Comparison of ENCODE assay signal across 8 cellular contexts in the genomic region with DNA sequence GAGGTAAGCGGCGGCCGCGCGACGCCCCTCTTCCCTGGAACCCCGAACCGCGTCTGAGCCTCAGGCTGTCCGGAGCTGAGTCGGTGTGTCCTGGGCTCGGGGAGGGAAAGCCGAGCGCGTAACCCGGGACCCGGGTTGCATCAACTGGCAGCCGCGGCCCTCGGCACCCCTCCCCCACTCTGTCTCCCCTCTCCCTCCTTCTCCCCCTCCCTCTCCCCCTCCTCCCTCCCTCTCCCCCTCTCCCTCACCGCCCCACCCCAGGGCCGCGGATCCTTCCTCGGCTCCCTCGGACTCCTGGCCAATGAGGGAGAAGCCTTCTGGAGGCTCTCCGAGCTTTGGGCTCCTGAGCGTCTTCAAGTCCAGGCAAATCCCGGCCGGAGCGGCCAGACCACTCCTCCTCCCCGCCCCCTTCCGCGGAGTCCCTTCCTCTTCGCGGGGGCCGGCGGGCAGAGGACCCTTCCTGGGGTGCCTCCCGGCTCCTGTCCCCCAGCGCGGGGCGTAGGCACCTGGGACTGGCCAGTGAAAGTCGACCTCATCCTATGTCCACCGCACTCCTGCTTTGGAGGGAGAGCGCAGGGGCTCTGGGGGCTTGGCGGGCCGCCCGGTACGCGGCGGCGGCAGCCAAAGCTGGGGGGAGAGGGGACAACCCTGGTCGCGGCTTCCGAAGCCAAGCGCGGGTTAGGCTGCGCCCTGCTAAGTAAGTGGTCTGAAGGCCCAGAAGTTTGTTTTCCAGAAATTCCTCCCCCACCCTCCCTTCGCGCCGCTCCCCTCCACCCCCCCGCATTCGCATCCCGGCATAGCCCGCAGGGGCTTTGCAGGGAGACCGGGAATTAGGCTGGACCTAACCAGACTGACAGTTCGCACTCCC. TPM values are rescaled to one million over a fixed set of nuclear protein-coding genes. Genes with fewer than 3 reads are reported as not detected.
DNase-seq lines count a peak whose midpoint lies in the region; ATAC-seq, FAIRE-seq and TF ChIP-seq lines count a peak whose summit lies in the region.

No MANE protein-coding gene starts in this region.

- peaks cover 34% of the 10 kb centered on the region for H4K20me1 ChIP-seq in K562 (replicated peaks; ENCODE audit: control insufficient read depth, insufficient read depth, low read length)

- FAIRE-seq in K562 (lab: Jason Lieb, UNC): no peak

- peak overlapping the region; percentile 93 to 95 for H3K9ac ChIP-seq in K562 (ENCODE audit: insufficient read depth in 1 of 2, low read depth in 2 of 2, low read length in 2 of 2)

- in situ Hi-C loops in K562 (cut with MboI): no loop called here

- peak overlapping the region; percentile 46 for H2AFZ ChIP-seq in K562 (ENCODE audit: low read depth, low read length)

- intact Hi-C loops in K562 (cut with micrococcal nuclease): loop anchor here (1.0 to 5.0 kb wide), 2 partner anchors 11 to 67 kb away; partner anchors contain the start of gene MED18

- H3K36me3 ChIP-seq in K562 (ENCODE audit: control insufficient read depth, insufficient read depth, low read length) (peaks cover 8% of the 10 kb centered on the region; the same call in 2 of the 3 replicates), iPS DF 6.9 (ENCODE audit: control insufficient read depth, insufficient read depth, low read length) (no peaks in the 10 kb centered on the region)

- H3K4me1 ChIP-seq in K562 (replicated peaks in 1 of 2; ENCODE audit: control insufficient read depth in 2 of 2, insufficient read depth in 2 of 2, low read length in 2 of 2): peaks cover 58 to 64% of the 10 kb centered on the region in 2 experiments
- H3K4me1 ChIP-seq in iPS DF 6.9 (ENCODE audit: control insufficient read depth, insufficient read depth, low read length): peaks cover 2% of the 10 kb centered on the region; the same call in 1 of the 2 replicates

- no peak for TF ChIP-seq CTCF in K562 (IDR thresholded peaks at IDR 0.05 in 2 of 3, conservative IDR thresholded peaks at IDR 0.05 in 1 of 3; ENCODE audit: insufficient read depth in 2 of 3, low read depth in 1 of 3, low read length in 3 of 3)

- BruUV-seq in K562 (replicated peaks; lab: Mats Ljungman, UMichigan): no TSS peak

- peak; percentile 2 for ATAC-seq in HG02938 (IDR thresholded peaks at IDR 0.05; ENCODE audit: unreplicated experiment)
- peak; percentile 31 for ATAC-seq in K562
- no peak for ATAC-seq in HG03342 (IDR thresholded peaks at IDR 0.05; ENCODE audit: unreplicated experiment)

- TF ChIP-seq EP300 in K562 (IDR thresholded peaks at IDR 0.05; ENCODE audit: low read length): no peak

- DNase-seq in COR-L47 (lab: John Stamatoyannopoulos, UW): peak; percentile 27
- peak; percentile 40 for DNase-seq in RPMI8226
- DNase-seq in K562 (ENCODE audit: extremely low read depth in 1 of 4, low spot score in 3 of 4): peak; percentile 52 to 83 (median 78)
- DNase-seq in iPS DF 6.9 (ENCODE audit: low read depth, low spot score): peak; percentile 70
- peak; percentile 28 for DNase-seq in putamen (ENCODE audit: low spot score)
- DNase-seq in NCI-H1694 treated with DMSO at 0.1 percent for 48 hours (lab: John Stamatoyannopoulos, UW): no peak

- peaks cover 58% of the 10 kb centered on the region for H3K79me2 ChIP-seq in K562 (ENCODE audit: control insufficient read depth, insufficient read depth, low read length)

- no peak for TF ChIP-seq RAD21 in K562 (CRISPR knock-in tag; conservative IDR thresholded peaks at IDR 0.05 in 1 of 2, IDR thresholded peaks at IDR 0.05 in 1 of 2)

- H3K4me3 ChIP-seq in K562 (peak overlapping the region; percentile 96), iPS DF 6.9 (ENCODE audit: low read length) (peak overlapping the region; percentile 97)

- H3K27me3 ChIP-seq in K562 (ENCODE audit: control insufficient read depth in 2 of 2, insufficient read depth in 2 of 2, low read length in 2 of 2) (no peaks in the 10 kb centered on the region), iPS DF 6.9 (ENCODE audit: control insufficient read depth, insufficient read depth, low read length) (no peaks in the 10 kb centered on the region)

- POLR2A ChIA-PET in K562 (lab: Yijun Ruan, JAX): interaction anchor here (0.6 to 22.0 kb wide), 33 partner anchors 14 to 1108 kb away, joined by 3 to 547 read pairs (median 4); partner anchors contain the start of genes ATP5IF1, MED18, PHACTR4 and RNU11

- H3K9me3 ChIP-seq in K562 (replicated peaks; ENCODE audit: control insufficient read depth, insufficient read depth, low read depth, low read length): no peaks in the 10 kb centered on the region
- no peaks in the 10 kb centered on the region for H3K9me3 ChIP-seq in iPS DF 6.9 (ENCODE audit: control insufficient read depth, insufficient read depth, low read length)

- CTCF ChIA-PET in K562 (lab: Yijun Ruan, JAX; ENCODE audit: low intra/inter-chr PET ratio): interaction anchor here (1.3 kb wide), 1 partner anchor 211 kb away, joined by 3 read pairs; no protein-coding TSS in a partner anchor

- peak overlapping the region; percentile 82 for H3K4me2 ChIP-seq in K562 (ENCODE audit: insufficient read depth, low read length)

- H3K27ac ChIP-seq in K562 (ENCODE audit: extremely low read depth, low read depth, low read length) (peak overlapping the region; percentile 84), iPS DF 6.9 (ENCODE audit: low read length) (no peak overlapping the region)

- no peak for TF ChIP-seq POLR2A in K562 (conservative IDR thresholded peaks at IDR 0.05)

- no peaks in the 10 kb centered on the region for H3K9me1 ChIP-seq in K562 (ENCODE audit: control insufficient read depth, insufficient read depth, low read length)

- 1% methylated on average over 50 of the region's 66 CpGs for WGBS in K562 (ENCODE audit: insufficient coverage, low coverage, missing lambda C conversion rate)
- no CpG with 5 or more reads among the region's 66 CpGs for WGBS in iPS DF 6.9 (ENCODE audit: insufficient coverage, insufficient read length)

TF ChIP-seq in K562, 482 proteins besides CTCF, POLR2A, EP300 and RAD21 (continues in another document):
- no peak for TF ChIP-seq ZNF12 (CRISPR knock-in tag; IDR thresholded peaks at IDR 0.05)
- peak; percentile 94 for TF ChIP-seq ZNF444 (CRISPR knock-in tag; IDR thresholded peaks at IDR 0.05)

RNA-seq across cellular contexts. Expression of gene SESN2, which starts 0.9 kb away (rescaled TPM):
- 14.6 and 34.6 TPM in 2 replicates for total RNA-seq in K562 (2011; cell fraction: chromatin; rRNA removed; ENCODE audit: low replicate concordance)
- total RNA-seq in K562 (2011; cell fraction: nucleolus; rRNA removed): 26.1 and 26.2 TPM in 2 replicates
- total RNA-seq in K562 (2011; cell fraction: nucleoplasm; rRNA removed): 23.4 and 26.2 TPM in 2 replicates
- total RNA-seq in K562 (2014; rRNA removed): 54.4 and 55.3 TPM in 2 replicates
- 16.8 and 16.9 TPM in 2 replicates for total RNA-seq in K562 (2014; rRNA removed; fragmentation: Illumina TruSeq; extraction: Trizol)
- total RNA-seq in K562 (2015; rRNA removed; fragmentation: Illumina TruSeq; extraction: Trizol): 9.4 and 10.0 TPM in 2 replicates
- total RNA-seq in K562 (2021): 61.1 and 71.3 TPM in 2 replicates
- 15.4 and 34.4 TPM in 2 replicates for polyA plus RNA-seq in K562 (2011; rRNA removed)
- 28.3 and 29.9 TPM in 2 replicates for polyA plus RNA-seq in K562 (2011; cell fraction: cytosol; rRNA removed)
- 26.7 and 31.1 TPM in 2 replicates for polyA plus RNA-seq in K562 (2011; cell fraction: nucleus; rRNA removed)
- 24.3 and 118 TPM in 2 replicates for polyA plus RNA-seq in K562 (2012)
- polyA plus RNA-seq in K562 (2014; fragmentation: Illumina TruSeq; extraction: Trizol): 47.6 and 61.0 TPM in 2 replicates
- polyA plus RNA-seq in K562 (2014; fragmentation: Nextera tagmentation; extraction: Ambion mirVana): 1 to 10 TPM; 3.7 to 5.4 TPM
- 40.8 and 47.3 TPM in 2 replicates for polyA plus RNA-seq in K562 (2014; rRNA removed)
- 13.4 and 14.9 TPM in 2 replicates for polyA minus RNA-seq in K562 (2011; rRNA and poly(A)+ RNA removed)
- polyA minus RNA-seq in K562 (2011; cell fraction: cytosol; rRNA and poly(A)+ RNA removed): 15.4 and 28.6 TPM in 2 replicates
- polyA minus RNA-seq in K562 (2011; cell fraction: nucleus; rRNA and poly(A)+ RNA removed): 6.6 and 11.0 TPM in 2 replicates

RNA-seq across cellular contexts. Expression of gene ATP5IF1, which starts 24.2 kb away (rescaled TPM):
- 48.2 and 59.7 TPM in 2 replicates for total RNA-seq in K562 (2011; cell fraction: chromatin; rRNA removed; ENCODE audit: low replicate concordance)
- total RNA-seq in K562 (2011; cell fraction: nucleolus; rRNA removed): 75.0 and 82.2 TPM in 2 replicates
- 110 and 124 TPM in 2 replicates for total RNA-seq in K562 (2011; cell fraction: nucleoplasm; rRNA removed)
- total RNA-seq in K562 (2014; rRNA removed) (1,281 and 1,288 TPM in 2 replicates), K562 (2014; rRNA removed; fragmentation: Illumina TruSeq; extraction: Trizol) (303 and 353 TPM in 2 replicates), K562 (2015; rRNA removed; fragmentation: Illumina TruSeq; extraction: Trizol) (425 and 445 TPM in 2 replicates), K562 (2021) (380 and 403 TPM in 2 replicates)
- polyA plus RNA-seq in K562 (2011; rRNA removed) (343 and 388 TPM in 2 replicates), K562 (2014; fragmentation: Illumina TruSeq; extraction: Trizol) (338 and 607 TPM in 2 replicates), K562 (2014; fragmentation: Nextera tagmentation; extraction: Ambion mirVana) (100 to 1,000 TPM; 292 to 545 TPM), K562 (2014; rRNA removed) (1,422 and 1,500 TPM in 2 replicates)
- polyA plus RNA-seq in K562 (2011; cell fraction: cytosol; rRNA removed): 299 and 407 TPM in 2 replicates
- polyA plus RNA-seq in K562 (2011; cell fraction: nucleus; rRNA removed): 273 and 321 TPM in 2 replicates
- polyA plus RNA-seq in K562 (2012): 405 and 915 TPM in 2 replicates
- 92.2 and 94.1 TPM in 2 replicates for polyA minus RNA-seq in K562 (2011; rRNA and poly(A)+ RNA removed)
- polyA minus RNA-seq in K562 (2011; cell fraction: cytosol; rRNA and poly(A)+ RNA removed): 78.4 and 106 TPM in 2 replicates
- 40.0 and 57.4 TPM in 2 replicates for polyA minus RNA-seq in K562 (2011; cell fraction: nucleus; rRNA and poly(A)+ RNA removed)

RNA-seq across cellular contexts. Expression of gene DNAJC8, which starts 27.3 kb away (rescaled TPM):
- total RNA-seq in K562 (2011; cell fraction: chromatin; rRNA removed; ENCODE audit: low replicate concordance): 32.8 and 70.6 TPM in 2 replicates
- 23.7 and 23.8 TPM in 2 replicates for total RNA-seq in K562 (2011; cell fraction: nucleolus; rRNA removed)
- 45.8 and 58.7 TPM in 2 replicates for total RNA-seq in K562 (2011; cell fraction: nucleoplasm; rRNA removed)
- 132 and 186 TPM in 2 replicates for total RNA-seq in K562 (2014; rRNA removed)
- total RNA-seq in K562 (2014; rRNA removed; fragmentation: Illumina TruSeq; extraction: Trizol): 209 and 236 TPM in 2 replicates
- 220 and 230 TPM in 2 replicates for total RNA-seq in K562 (2015; rRNA removed; fragmentation: Illumina TruSeq; extraction: Trizol)
- total RNA-seq in K562 (2021): 143 and 153 TPM in 2 replicates
- 150 and 176 TPM in 2 replicates for polyA plus RNA-seq in K562 (2011; rRNA removed)
- 82.1 and 115 TPM in 2 replicates for polyA plus RNA-seq in K562 (2011; cell fraction: cytosol; rRNA removed)
- polyA plus RNA-seq in K562 (2011; cell fraction: nucleus; rRNA removed): 52.7 and 76.2 TPM in 2 replicates
- polyA plus RNA-seq in K562 (2012): 151 and 153 TPM in 2 replicates
- 279 and 343 TPM in 2 replicates for polyA plus RNA-seq in K562 (2014; fragmentation: Illumina TruSeq; extraction: Trizol)
- polyA plus RNA-seq in K562 (2014; fragmentation: Nextera tagmentation; extraction: Ambion mirVana): 100 to 1,000 TPM; 264 to 508 TPM
- 180 and 202 TPM in 2 replicates for polyA plus RNA-seq in K562 (2014; rRNA removed)
- 63.9 and 71.8 TPM in 2 replicates for polyA minus RNA-seq in K562 (2011; rRNA and poly(A)+ RNA removed)
- polyA minus RNA-seq in K562 (2011; cell fraction: cytosol; rRNA and poly(A)+ RNA removed): 25.2 and 30.5 TPM in 2 replicates
- 11.4 and 23.2 TPM in 2 replicates for polyA minus RNA-seq in K562 (2011; cell fraction: nucleus; rRNA and poly(A)+ RNA removed)
